20 cellular contexts compared by ENCODE assay signal in the genomic region with DNA sequence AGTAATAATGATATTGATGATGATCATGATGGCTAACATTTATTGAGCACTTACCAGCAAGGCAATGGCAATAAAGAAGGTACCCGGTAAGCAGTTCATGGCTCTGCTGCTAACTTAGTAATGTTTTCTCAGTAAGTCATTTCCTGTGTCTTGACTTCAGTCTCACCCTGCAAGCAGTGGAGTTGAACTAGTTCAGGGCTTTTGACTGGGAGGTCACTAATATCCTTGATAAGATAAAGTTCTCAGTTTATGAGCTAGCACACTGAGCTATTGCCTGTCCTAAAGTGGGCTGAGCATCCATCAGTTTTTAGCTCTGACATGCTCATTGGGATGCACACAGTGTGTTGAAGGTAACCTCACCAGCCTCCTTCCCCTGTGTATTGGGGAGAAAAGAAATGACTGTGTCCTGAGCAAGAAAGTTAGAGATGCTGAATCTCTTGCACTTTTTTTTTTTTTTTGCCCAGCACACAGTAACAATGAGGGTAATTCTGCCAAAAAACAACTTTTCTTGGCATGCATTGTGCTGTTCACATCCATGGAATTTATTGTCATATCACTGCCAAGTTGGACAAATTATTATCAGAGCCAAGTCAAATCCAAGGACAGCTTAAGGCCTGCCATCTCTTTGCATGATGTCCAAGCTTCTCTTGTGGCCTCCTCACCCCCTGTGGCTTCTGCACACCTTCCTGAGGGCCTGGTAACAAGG. TPM values are rescaled to one million over a fixed set of nuclear protein-coding genes. Genes with fewer than 3 reads are reported as not detected.
DNase-seq lines count a peak whose midpoint lies in the region; ATAC-seq, FAIRE-seq and TF ChIP-seq lines count a peak whose summit lies in the region.
"Had no signal": no experiment of that assay in that cellular context is flagged by ENCODE, and none has a peak within 500 bp of the region (broad histone marks: within the 10 kb centered on the region; RNA-seq: fewer than 3 reads in every experiment).

No MANE protein-coding gene starts in this region.

- H3K4me1 ChIP-seq in breast epithelium (peaks cover 0 to 6% of the 10 kb centered on the region in 2 donors), RWPE2 (ENCODE audit: insufficient read depth, poor library complexity, severe bottlenecking) (peaks cover 30% of the 10 kb centered on the region)

- ATAC-seq in RWPE2 (ENCODE audit: low read depth), result peak; percentile 56; the same call in 2 of the 3 replicates
- ATAC-seq in stimulated activated effector memory CD8-positive, alpha-beta T cell treated with anti-CD3 and anti-CD28 coated beads, Interleukin-12 subunit alpha, Interleukin-12 subunit beta, amount 100 ng/mL, for 72 hours, result peak; percentile 62
- ATAC-seq in HG03159 (IDR thresholded peaks at IDR 0.05; ENCODE audit: unreplicated experiment), result no peak

- no peak overlapping the region for H3K27ac Mint-ChIP-seq in MCF 10A (ENCODE audit: low read depth, unreplicated experiment)
- no peak overlapping the region for H3K27ac Mint-ChIP-seq in stimulated activated effector memory CD8-positive, alpha-beta T cell treated with anti-CD3 and anti-CD28 coated beads, Interleukin-12 subunit alpha, Interleukin-12 subunit beta, amount 100 ng/mL, for 72 hours
- H3K27ac Mint-ChIP-seq: T-helper 2 cell treated with Interferon-gamma antibody and Interleukin-4, amounts not matched to agents 5 μg/mL and 100 μg/mL, for 36 hours had no signal

- no TSS peak for BruUV-seq in MCF 10A (replicated peaks; lab: Mats Ljungman, UMichigan)

- no peak for FAIRE-seq in H54 (lab: Jason Lieb, UNC)
- FAIRE-seq: endometrium, GM12892 had no signal

- intact Hi-C loops in MCF 10A (cut with micrococcal nuclease), result no loop called here
- intact Hi-C loops in breast epithelium (cut with DNase I; ENCODE audit: low total_unique reads), result no loop called here

- peaks cover 4% of the 10 kb centered on the region for H3K36me3 Mint-ChIP-seq in MCF 10A (ENCODE audit: insufficient read depth, unreplicated experiment)
- H3K36me3 Mint-ChIP-seq in stimulated activated effector memory CD8-positive, alpha-beta T cell treated with anti-CD3 and anti-CD28 coated beads, Interleukin-12 subunit alpha, Interleukin-12 subunit beta, amount 100 ng/mL, for 72 hours, result no peaks in the 10 kb centered on the region
- H3K36me3 Mint-ChIP-seq: CD4-positive, alpha-beta memory T cell had no signal

- DNase-seq in MCF 10A (ENCODE audit: unreplicated experiment) (peak; percentile 71), breast epithelium (ENCODE audit: low spot score in 2 of 2) (no peak), RWPE2 (ENCODE audit: low spot score) (no peak), fibroblast of pulmonary artery (ENCODE audit: low read depth) (peak; percentile 89), NCI-H2196 treated with DMSO at 0.1 percent for 48 hours (lab: John Stamatoyannopoulos, UW; ENCODE audit: unreplicated experiment) (no peak), H54 (ENCODE audit: insufficient read length, low spot score) (no peak)
- DNase-seq in stimulated activated effector memory CD8-positive, alpha-beta T cell treated with anti-CD3 and anti-CD28 coated beads, Interleukin-12 subunit alpha, Interleukin-12 subunit beta, amount 100 ng/mL, for 72 hours (ENCODE audit: low spot score in 2 of 2), result no peak
- DNase-seq: 8988T; activated CD4-positive, alpha-beta T cell treated with anti-CD3 and anti-CD28 coated beads for 48 hours; activated naive CD4-positive, alpha-beta T cell treated with anti-CD3 and anti-CD28 coated beads, Interleukin-2, amount 50 U/mL, for 16 hours; CD4-positive, alpha-beta memory T cell; NCI-H2029 treated with DMSO at 0.1 percent for 48 hours; posterior cingulate gyrus; SHP77 treated with DMSO at 0.1 percent for 48 hours; stimulated activated CD4-positive, alpha-beta T cell treated with anti-CD3 and anti-CD28 coated beads, Interleukin-15, amount 100 ng/mL, for 24 hours; substantia nigra had no signal

- no peak overlapping the region for H3K4me3 ChIP-seq in breast epithelium
- no peak overlapping the region for H3K4me3 ChIP-seq in RWPE2 (ENCODE audit: severe bottlenecking)
- H3K4me3 ChIP-seq in fibroblast of pulmonary artery (replicated peaks; ENCODE audit: low read depth, low read length), result no peak overlapping the region

- POLR2A ChIA-PET in MCF 10A (lab: Yijun Ruan, JAX), result interaction anchor here (1.0 to 3.8 kb wide), 3 partner anchors 9 to 54 kb away, joined by 4 to 18 read pairs (median 12); a partner anchor contains a TSS

- H3K27ac ChIP-seq in breast epithelium (peak overlapping the region in 1 of 2 donors; percentile 27), RWPE2 (ENCODE audit: poor library complexity, severe bottlenecking) (peak overlapping the region; percentile 65)

- H3K27me3 ChIP-seq in breast epithelium (no peaks in the 10 kb centered on the region), RWPE2 (ENCODE audit: insufficient read depth, poor library complexity, severe bottlenecking) (no peaks in the 10 kb centered on the region)

- peaks cover 30% of the 10 kb centered on the region for H3K4me1 Mint-ChIP-seq in MCF 10A (ENCODE audit: insufficient read depth, unreplicated experiment)
- H3K4me1 Mint-ChIP-seq in stimulated activated effector memory CD8-positive, alpha-beta T cell treated with anti-CD3 and anti-CD28 coated beads, Interleukin-12 subunit alpha, Interleukin-12 subunit beta, amount 100 ng/mL, for 72 hours, result no peaks in the 10 kb centered on the region

- no peak overlapping the region for H3K4me3 Mint-ChIP-seq in MCF 10A (ENCODE audit: unreplicated experiment)
- H3K4me3 Mint-ChIP-seq in stimulated activated effector memory CD8-positive, alpha-beta T cell treated with anti-CD3 and anti-CD28 coated beads, Interleukin-12 subunit alpha, Interleukin-12 subunit beta, amount 100 ng/mL, for 72 hours, result no peak overlapping the region
- H3K4me3 Mint-ChIP-seq: CD4-positive, alpha-beta memory T cell; T-helper 2 cell treated with Interferon-gamma antibody and Interleukin-4, amounts not matched to agents 5 μg/mL and 100 μg/mL, for 36 hours had no signal

- H3K27me3 Mint-ChIP-seq in MCF 10A (ENCODE audit: insufficient read depth, unreplicated experiment), result no peaks in the 10 kb centered on the region

- peaks cover 16% of the 10 kb centered on the region for H3K9me3 Mint-ChIP-seq in MCF 10A (ENCODE audit: unreplicated experiment)
- H3K9me3 Mint-ChIP-seq in stimulated activated effector memory CD8-positive, alpha-beta T cell treated with anti-CD3 and anti-CD28 coated beads, Interleukin-12 subunit alpha, Interleukin-12 subunit beta, amount 100 ng/mL, for 72 hours, result no peaks in the 10 kb centered on the region
- H3K9me3 Mint-ChIP-seq: T-helper 2 cell treated with Interferon-gamma antibody and Interleukin-4, amounts not matched to agents 5 μg/mL and 100 μg/mL, for 36 hours had no signal

- no peak for TF ChIP-seq POLR2A in breast epithelium (IDR thresholded peaks at IDR 0.05)
- no peak for TF ChIP-seq POLR2A in H54 (IDR thresholded peaks at IDR 0.05; ENCODE audit: low read depth, low read length)

- CTCF ChIA-PET in MCF 10A (lab: Yijun Ruan, JAX), result interaction anchor here (0.5 to 1.9 kb wide), 8 partner anchors 10 to 265 kb away, joined by 3 to 13 read pairs (median 4); no protein-coding TSS in a partner anchor

- H3K9me3 ChIP-seq in breast epithelium (no peaks in the 10 kb centered on the region), RWPE2 (ENCODE audit: severe bottlenecking) (no peaks in the 10 kb centered on the region)

- TF ChIP-seq CTCF in MCF 10A (IDR thresholded peaks at IDR 0.05; ENCODE audit: unreplicated experiment) (no peak), breast epithelium (IDR thresholded peaks at IDR 0.05) (no peak), RWPE2 (IDR thresholded peaks at IDR 0.05; ENCODE audit: poor library complexity, severe bottlenecking) (no peak), fibroblast of pulmonary artery (IDR thresholded peaks at IDR 0.05; ENCODE audit: low read length, missing control alignments) (no peak)

- H3K36me3 ChIP-seq in breast epithelium, result no peaks in the 10 kb centered on the region
- no peaks in the 10 kb centered on the region for H3K36me3 ChIP-seq in RWPE2 (ENCODE audit: low read depth)

RNA-seq across cellular contexts. Expression of a gene that starts 55.5 kb away (rescaled TPM):
- 183 and 225 TPM in 2 replicates for total RNA-seq in MCF 10A (2022)
- 10 to 100 TPM; 52.4 to 68.2 (median 55.4) TPM for total RNA-seq in breast epithelium

Comparison
In these comparisons a context has a peak if more than half of its experiments do, and no peak if none do; other contexts are left out.
1. DNase-seq: peak in MCF 10A (single experiment) and fibroblast of pulmonary artery (single experiment); none in breast epithelium (0 of 2), RWPE2 (single experiment), stimulated activated effector memory CD8-positive, alpha-beta T cell treated with anti-CD3 and anti-CD28 coated beads, Interleukin-12 subunit alpha, Interleukin-12 subunit beta, amount 100 ng/mL, for 72 hours (0 of 2), NCI-H2196 treated with DMSO at 0.1 percent for 48 hours (single experiment) and H54 (single experiment).